16 cellular contexts compared by ENCODE assay signal in genomic region chr19:1399745-1400144, GRCh38.
"Had no signal": no experiment of that assay in that cellular context is flagged by ENCODE, and none has a peak within 500 bp of the region (broad histone marks: within the 10 kb centered on the region; RNA-seq: fewer than 3 reads in every experiment).

No MANE protein-coding gene starts in this region.

- H3K36me3 ChIP-seq: neural progenitor cell, ovary, sigmoid colon had no signal

- H3K27me3 Mint-ChIP-seq: T-helper 17 cell had no signal

- H2AFZ ChIP-seq: neural progenitor cell had no signal

- H3K4me1 ChIP-seq: neural progenitor cell had no signal

- H3K9me3 ChIP-seq: ovary, sigmoid colon had no signal

- H3K9ac ChIP-seq: neural progenitor cell had no signal

- H3K9me3 Mint-ChIP-seq: activated CD4-positive, alpha-beta T cell treated with anti-CD3 and anti-CD28 coated beads, Interleukin-2, amount 10 ng/mL, durations not matched to agents 24 days and 14 days; activated naive CD8-positive, alpha-beta T cell treated with anti-CD3 and anti-CD28 coated beads, Interleukin-2, amount 10 ng/mL, durations not matched to agents 7 days and 5 days; dendritic cell treated with granulocyte-macrophage colony-stimulating factor and Interleukin-4, amounts not matched to agents 40 ng/mL and 50 ng/mL, for 4 days; immature natural killer cell; neural progenitor cell had no signal

- H3K27ac ChIP-seq: epithelial cell of prostate, neural progenitor cell had no signal

- H3K36me3 Mint-ChIP-seq: activated naive CD8-positive, alpha-beta T cell treated with anti-CD3 and anti-CD28 coated beads, Interleukin-2, amount 10 ng/mL, durations not matched to agents 7 days and 5 days; immature natural killer cell; neural progenitor cell had no signal

- DNase-seq: activated CD4-positive, alpha-beta T cell treated with anti-CD3 and anti-CD28 coated beads, Interleukin-2, amount 10 ng/mL, durations not matched to agents 24 days and 14 days; activated CD4-positive, CD25-positive, alpha-beta regulatory T cell; activated CD8-positive, alpha-beta memory T cell treated with anti-CD3 and anti-CD28 coated beads, Interleukin-2, amount 50 U/mL, for 48 hours; activated naive CD8-positive, alpha-beta T cell treated with anti-CD3 and anti-CD28 coated beads, Interleukin-2, amount 10 ng/mL, durations not matched to agents 7 days and 5 days; cerebellar nuclear complex; foreskin melanocyte; immature natural killer cell; mammary epithelial cell; sigmoid colon; stimulated activated CD4-positive, alpha-beta T cell treated with anti-CD3 and anti-CD28 coated beads, Interleukin-2, amount 100 ng/mL, for 24 hours; T-helper 17 cell; trophoblast cell had no signal

- H3K4me3 Mint-ChIP-seq: dendritic cell treated with granulocyte-macrophage colony-stimulating factor and Interleukin-4, amounts not matched to agents 40 ng/mL and 50 ng/mL, for 4 days had no signal

- ATAC-seq: T-helper 17 cell had no signal

- H3K27me3 ChIP-seq: ovary had no signal
